Comparison of ENCODE assay signal across 16 cellular contexts in genomic region chr7:19944363-19945120, GRCh38.
DNase-seq lines count a peak whose midpoint lies in the region; ATAC-seq and TF ChIP-seq lines count a peak whose summit lies in the region.
"Had no signal": no experiment of that assay in that cellular context is flagged by ENCODE, and none has a peak within 500 bp of the region (broad histone marks: within the 10 kb centered on the region; RNA-seq: fewer than 3 reads in every experiment).

No MANE protein-coding gene starts in this region.

- H3K27me3 ChIP-seq in mammary epithelial cell (ENCODE audit: insufficient read depth, low read length) (no peaks in the 10 kb centered on the region), RWPE2 (ENCODE audit: insufficient read depth, poor library complexity, severe bottlenecking) (no peaks in the 10 kb centered on the region), SK-N-SH (ENCODE audit: insufficient read depth) (no peaks in the 10 kb centered on the region), neural progenitor cell (no peaks in the 10 kb centered on the region)
- H3K27me3 ChIP-seq: SJCRH30 had no signal

- TF ChIP-seq CTCF in mammary epithelial cell (conservative IDR thresholded peaks at IDR 0.05 in 1 of 2, IDR thresholded peaks at IDR 0.05 in 1 of 2; ENCODE audit: extremely low read depth in 1 of 2, insufficient read depth in 1 of 2, low read depth in 1 of 2, low read length in 2 of 2) (no peak), MCF 10A (IDR thresholded peaks at IDR 0.05; ENCODE audit: unreplicated experiment) (no peak), RWPE2 (IDR thresholded peaks at IDR 0.05; ENCODE audit: poor library complexity, severe bottlenecking) (no peak), SK-N-SH (IDR thresholded peaks at IDR 0.05) (no peak), neural progenitor cell (IDR thresholded peaks at IDR 0.05) (no peak)

- peaks cover 15% of the 10 kb centered on the region for H3K4me1 ChIP-seq in mammary epithelial cell (ENCODE audit: insufficient read depth, low read length)
- no peaks in the 10 kb centered on the region for H3K4me1 ChIP-seq in RWPE2 (ENCODE audit: insufficient read depth, poor library complexity, severe bottlenecking)
- H3K4me1 ChIP-seq in SK-N-SH (ENCODE audit: control insufficient read depth in 1 of 2, insufficient read depth in 2 of 2, low read depth in 1 of 2, low read length in 1 of 2) = no peaks in the 10 kb centered on the region
- H3K4me1 ChIP-seq in neural progenitor cell = no peaks in the 10 kb centered on the region
- H3K4me1 ChIP-seq: SJCRH30 had no signal

- H3K27ac ChIP-seq in mammary epithelial cell (ENCODE audit: insufficient read depth, low read depth, low read length) = peak overlapping the region; percentile 0
- H3K27ac ChIP-seq in RWPE2 (ENCODE audit: poor library complexity, severe bottlenecking) = no peak overlapping the region
- no peak overlapping the region for H3K27ac ChIP-seq in SK-N-SH (ENCODE audit: low read depth in 2 of 2, low read length in 1 of 2)
- H3K27ac ChIP-seq in neural progenitor cell = no peak overlapping the region
- H3K27ac ChIP-seq: A549, C4-2B, SJCRH30 had no signal

- H3K9me3 Mint-ChIP-seq in MCF 10A (ENCODE audit: unreplicated experiment) (peaks cover 5% of the 10 kb centered on the region), neural progenitor cell (peaks cover 7% of the 10 kb centered on the region)

- H3K4me1 Mint-ChIP-seq in MCF 10A (ENCODE audit: insufficient read depth, unreplicated experiment) = peaks cover 6% of the 10 kb centered on the region
- no peaks in the 10 kb centered on the region for H3K4me1 Mint-ChIP-seq in neural progenitor cell

- 43% methylated on average over 5 of the region's 5 CpGs for WGBS in mammary epithelial cell (ENCODE audit: low coverage, missing lambda C conversion rate)
- WGBS in SK-N-SH (ENCODE audit: low lambda C conversion rate) = 22% methylated on average over 5 of the region's 5 CpGs

- POLR2A ChIA-PET in MCF 10A (lab: Yijun Ruan, JAX) (interaction anchor here (1.6 kb wide), 1 partner anchor 11 kb away, joined by 5 read pairs; no protein-coding TSS in a partner anchor), SK-N-SH (lab: Yijun Ruan, JAX) (no interaction called here)

- intact Hi-C loops in mammary epithelial cell (cut with micrococcal nuclease) = no loop called here
- intact Hi-C loops in MCF 10A (cut with micrococcal nuclease) = no loop called here

- TF ChIP-seq EP300 in SK-N-SH (IDR thresholded peaks at IDR 0.05; ENCODE audit: borderline replicate concordance in 1 of 2, low read depth in 1 of 2, low read length in 1 of 2) = no peak

- DNase-seq in mammary epithelial cell = peak; percentile 81
- DNase-seq in MCF 10A (ENCODE audit: unreplicated experiment) = no peak
- no peak for DNase-seq in RWPE2 (ENCODE audit: low spot score)
- peak; percentile 12 for DNase-seq in glomerular visceral epithelial cell (ENCODE audit: extremely low spot score)
- DNase-seq in SK-N-SH = no peak
- no peak for DNase-seq in islet precursor cell
- DNase-seq in neural progenitor cell (ENCODE audit: low spot score) = no peak
- DNase-seq: IMR-90, Kasumi-1, NCI-H1417 treated with DMSO at 0.1 percent for 48 hours, NCI-H2029, NCI-H345, NCI-H774, SJCRH30 had no signal

- H3K27me3 Mint-ChIP-seq in MCF 10A (ENCODE audit: insufficient read depth, unreplicated experiment) (no peaks in the 10 kb centered on the region), neural progenitor cell (ENCODE audit: insufficient read depth, low read depth) (no peaks in the 10 kb centered on the region)

- H2AFZ ChIP-seq in mammary epithelial cell (ENCODE audit: low read depth, low read length) (no peak overlapping the region), SK-N-SH (ENCODE audit: low read depth) (no peak overlapping the region), neural progenitor cell (replicated peaks) (no peak overlapping the region)

- no peaks in the 10 kb centered on the region for H4K20me1 ChIP-seq in mammary epithelial cell (ENCODE audit: insufficient read depth, low read length)
- H4K20me1 ChIP-seq in SK-N-SH (ENCODE audit: insufficient read depth) = no peaks in the 10 kb centered on the region
- H4K20me1 ChIP-seq in neural progenitor cell (ENCODE audit: low read depth) = no peaks in the 10 kb centered on the region

- no peaks in the 10 kb centered on the region for H3F3A ChIP-seq in SK-N-SH (replicated peaks; ENCODE audit: insufficient read depth)
- H3F3A ChIP-seq in neural progenitor cell (ENCODE audit: low read depth) = no peaks in the 10 kb centered on the region

- no peaks in the 10 kb centered on the region for H3K36me3 ChIP-seq in mammary epithelial cell (ENCODE audit: insufficient read depth, low read length)
- no peaks in the 10 kb centered on the region for H3K36me3 ChIP-seq in RWPE2 (ENCODE audit: low read depth)
- H3K36me3 ChIP-seq in SK-N-SH (replicated peaks in 1 of 2; ENCODE audit: control insufficient read depth in 1 of 2, insufficient read depth in 2 of 2, low read length in 1 of 2) = no peaks in the 10 kb centered on the region
- H3K36me3 ChIP-seq in neural progenitor cell = no peaks in the 10 kb centered on the region
- H3K36me3 ChIP-seq: SJCRH30 had no signal

- no peak for TF ChIP-seq RAD21 in SK-N-SH (IDR thresholded peaks at IDR 0.05; ENCODE audit: low read length)

- H3K27ac Mint-ChIP-seq in MCF 10A (ENCODE audit: low read depth, unreplicated experiment) = no peak overlapping the region
- no peak overlapping the region for H3K27ac Mint-ChIP-seq in neural progenitor cell

- dilution Hi-C loops in mammary epithelial cell (cut with HindIII; ENCODE audit: low sequenced_read_pairs) = no loop called here

- H3K9me3 ChIP-seq in mammary epithelial cell (replicated peaks; ENCODE audit: insufficient read depth, low read length) (no peaks in the 10 kb centered on the region), RWPE2 (ENCODE audit: severe bottlenecking) (no peaks in the 10 kb centered on the region), SK-N-SH (no peaks in the 10 kb centered on the region), neural progenitor cell (ENCODE audit: low read depth) (no peaks in the 10 kb centered on the region)
- H3K9me3 ChIP-seq: A549 had no signal

- ATAC-seq in RWPE2 (ENCODE audit: low read depth) = 0 out of 3 replicates have a peak, but pooled peaks have one; percentile 31
- ATAC-seq: A549 had no signal

- H3K4me2 ChIP-seq in mammary epithelial cell (ENCODE audit: insufficient read depth, low read depth, low read length) (no peak overlapping the region), SK-N-SH (no peak overlapping the region), neural progenitor cell (no peak overlapping the region)
- H3K4me2 ChIP-seq: A549 had no signal

- CTCF ChIA-PET in mammary epithelial cell (lab: Charles Lee; ENCODE audit: low non-redundant PET) = no interaction called here
- CTCF ChIA-PET in MCF 10A (lab: Yijun Ruan, JAX) = interaction anchor here (0.7 kb wide), 1 partner anchor 11 kb away, joined by 4 read pairs; no protein-coding TSS in a partner anchor
- CTCF ChIA-PET in SK-N-SH (lab: Yijun Ruan, JAX) = interaction anchor here (0.6 kb wide), 1 partner anchor 707 kb away, joined by 3 read pairs; no protein-coding TSS in a partner anchor

- H3K4me3 ChIP-seq in mammary epithelial cell (replicated peaks in 1 of 3; ENCODE audit: insufficient read depth in 1 of 3, low read depth in 2 of 3, low read length in 3 of 3) (no peak overlapping the region), RWPE2 (ENCODE audit: severe bottlenecking) (no peak overlapping the region), SK-N-SH (ENCODE audit: low read depth in 2 of 2, low read length in 1 of 2) (no peak overlapping the region), neural progenitor cell (no peak overlapping the region)
- H3K4me3 ChIP-seq: A549, SJCRH30 had no signal

- H3K9me2 ChIP-seq in SK-N-SH = no peaks in the 10 kb centered on the region

- no peaks in the 10 kb centered on the region for H3K79me2 ChIP-seq in mammary epithelial cell (ENCODE audit: insufficient read depth, low read length)
- H3K79me2 ChIP-seq in SK-N-SH (ENCODE audit: insufficient read depth) = no peaks in the 10 kb centered on the region
- no peaks in the 10 kb centered on the region for H3K79me2 ChIP-seq in neural progenitor cell (ENCODE audit: low read depth)

- no peak overlapping the region for H3K4me3 Mint-ChIP-seq in MCF 10A (ENCODE audit: unreplicated experiment)
- H3K4me3 Mint-ChIP-seq in neural progenitor cell = no peak overlapping the region

- in situ Hi-C loops in mammary epithelial cell (cut with MboI; ENCODE audit: low sequenced_read_pairs in 2 of 2) = no loop called here

- BruUV-seq in mammary epithelial cell (replicated peaks; lab: Mats Ljungman, UMichigan) (no TSS peak), MCF 10A (replicated peaks; lab: Mats Ljungman, UMichigan) (no TSS peak)

- no peak overlapping the region for H3K9ac ChIP-seq in mammary epithelial cell (ENCODE audit: insufficient read depth, low read length)
- H3K9ac ChIP-seq in SK-N-SH = no peak overlapping the region
- no peak overlapping the region for H3K9ac ChIP-seq in neural progenitor cell

- no peaks in the 10 kb centered on the region for H3K36me3 Mint-ChIP-seq in MCF 10A (ENCODE audit: insufficient read depth, unreplicated experiment)
- H3K36me3 Mint-ChIP-seq in neural progenitor cell = no peaks in the 10 kb centered on the region

TF ChIP-seq in SK-N-SH, 30 proteins besides CTCF, POLR2A, EP300 and RAD21 (continues in another document):
- no peak for TF ChIP-seq MAX (IDR thresholded peaks at IDR 0.05; ENCODE audit: low read depth)
- no peak for TF ChIP-seq FOXJ3 (CRISPR knock-in tag; IDR thresholded peaks at IDR 0.05)
- no peak for TF ChIP-seq PBX3 (IDR thresholded peaks at IDR 0.05)
- no peak for TF ChIP-seq ELF1 (IDR thresholded peaks at IDR 0.05)
- no peak for TF ChIP-seq MXI1 (IDR thresholded peaks at IDR 0.05; ENCODE audit: low read depth, low read length)
- no peak for TF ChIP-seq TAF1 (IDR thresholded peaks at IDR 0.05; ENCODE audit: borderline replicate concordance, low read depth, low read length)

Comparison
In these comparisons a context has a peak if more than half of its experiments do, and no peak if none do; other contexts are left out.
1. DNase-seq: peak in mammary epithelial cell (single experiment) and glomerular visceral epithelial cell (single experiment); none in MCF 10A (single experiment), RWPE2 (single experiment), SK-N-SH (single experiment), islet precursor cell (single experiment) and neural progenitor cell (single experiment).